Comparison of ENCODE assay signal across 14 cellular contexts in the genomic region with DNA sequence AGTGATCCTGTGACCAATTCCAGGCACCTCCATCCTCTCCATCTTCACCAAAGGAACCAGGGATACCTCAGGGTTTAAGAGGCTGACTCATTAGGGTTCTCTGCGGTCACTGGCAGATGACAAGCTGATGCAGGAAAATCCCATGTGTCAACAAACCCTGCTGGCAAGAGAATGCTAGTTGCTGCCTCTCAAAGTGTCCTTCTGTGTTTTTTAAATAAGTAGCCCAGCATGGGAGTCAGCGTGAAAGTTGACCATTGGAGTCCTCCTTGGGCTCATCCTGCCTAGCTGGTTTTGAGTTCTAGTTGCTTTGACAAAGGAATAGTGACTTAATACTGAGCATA.
DNase-seq lines count a peak whose midpoint lies in the region; ATAC-seq and TF ChIP-seq lines count a peak whose summit lies in the region.
"Had no signal": no experiment of that assay in that cellular context is flagged by ENCODE, and none has a peak within 500 bp of the region (broad histone marks: within the 10 kb centered on the region; RNA-seq: fewer than 3 reads in every experiment).

No MANE protein-coding gene starts in this region.

- H3K36me3 ChIP-seq in esophagus muscularis mucosa: no peaks in the 10 kb centered on the region
- H3K36me3 ChIP-seq in gastrocnemius medialis: no peaks in the 10 kb centered on the region
- H3K36me3 ChIP-seq in stomach: no peaks in the 10 kb centered on the region
- no peaks in the 10 kb centered on the region for H3K36me3 ChIP-seq in aorta (ENCODE audit: control insufficient read depth in 1 of 2, insufficient read depth in 2 of 2, low read length in 1 of 2)
- H3K36me3 ChIP-seq: HAP-1 had no signal

- H3K4me1 ChIP-seq in esophagus muscularis mucosa (peaks cover 7 to 40% (median 37%) of the 10 kb centered on the region in 4 donors), gastrocnemius medialis (no peaks in the 10 kb centered on the region), stomach (peaks cover 0 to 8% (median 0%) of the 10 kb centered on the region in 4 donors), aorta (ENCODE audit: control insufficient read depth in 1 of 2, insufficient read depth in 2 of 2, low read length in 2 of 2) (peaks cover 4 to 17% of the 10 kb centered on the region in 2 donors)

- H3K4me1 Mint-ChIP-seq in activated CD8-positive, alpha-beta memory T cell treated with anti-CD3 and anti-CD28 coated beads, Interleukin-2, amount 10 ng/mL, durations not matched to agents 7 days and 5 days: no peaks in the 10 kb centered on the region
- H3K4me1 Mint-ChIP-seq: CD8-positive, alpha-beta memory T cell had no signal

- in situ Hi-C loops in gastrocnemius medialis (cut with MboI; ENCODE audit: low sequenced_read_pairs in 4 of 4): no loop called here

- H3K4me3 ChIP-seq in esophagus muscularis mucosa: no peak overlapping the region
- no peak overlapping the region for H3K4me3 ChIP-seq in gastrocnemius medialis
- H3K4me3 ChIP-seq in stomach: no peak overlapping the region
- H3K4me3 ChIP-seq in aorta (ENCODE audit: low read length in 2 of 2): no peak overlapping the region
- H3K4me3 ChIP-seq: HAP-1 had no signal

- TF ChIP-seq POLR2A in esophagus muscularis mucosa (IDR thresholded peaks at IDR 0.05; ENCODE audit: low read depth) (no peak), gastrocnemius medialis (IDR thresholded peaks at IDR 0.05) (no peak), stomach (IDR thresholded peaks at IDR 0.05) (no peak)

- intact Hi-C loops in esophagus muscularis mucosa (cut with DNase I): no loop called here
- intact Hi-C loops in gastrocnemius medialis (cut with DNase I; ENCODE audit: low total_unique reads): no loop called here
- intact Hi-C loops in stomach (cut with DNase I; ENCODE audit: low total_unique reads): no loop called here
- intact Hi-C loops in aorta (cut with DNase I): no loop called here

- TF ChIP-seq EP300 in esophagus muscularis mucosa (IDR thresholded peaks at IDR 0.05): no peak
- TF ChIP-seq EP300 in stomach (IDR thresholded peaks at IDR 0.05): no peak

- 91% methylated on average over 2 of the region's 2 CpGs for WGBS in esophagus muscularis mucosa
- 51 to 84% (median 79%) methylated on average over 2 of the region's 2 CpGs for WGBS in stomach, 5 donors
- WGBS in aorta, 2 donors: 87 to 91% methylated on average over 2 of the region's 2 CpGs

- no peaks in the 10 kb centered on the region for H3K9me3 Mint-ChIP-seq in activated CD8-positive, alpha-beta memory T cell treated with anti-CD3 and anti-CD28 coated beads, Interleukin-2, amount 10 ng/mL, durations not matched to agents 7 days and 5 days (ENCODE audit: low read depth)

- H3K36me3 Mint-ChIP-seq in activated CD8-positive, alpha-beta memory T cell treated with anti-CD3 and anti-CD28 coated beads, Interleukin-2, amount 10 ng/mL, durations not matched to agents 7 days and 5 days: no peaks in the 10 kb centered on the region
- H3K36me3 Mint-ChIP-seq: CD8-positive, alpha-beta memory T cell had no signal

- DNase-seq in ELR (ENCODE audit: low read depth) (peak; percentile 49), RKO (ENCODE audit: low spot score) (peak; percentile 7), esophagus muscularis mucosa (ENCODE audit: extremely low spot score) (no peak), gastrocnemius medialis (peak; percentile 9 to 51), stomach (no peak), aorta (no peak), NCI-H526 treated with DMSO at 0.1 percent for 48 hours (lab: John Stamatoyannopoulos, UW) (no peak)
- no peak for DNase-seq in activated CD8-positive, alpha-beta memory T cell treated with anti-CD3 and anti-CD28 coated beads, Interleukin-2, amount 10 ng/mL, durations not matched to agents 7 days and 5 days
- DNase-seq: activated T-cell treated with anti-CD3 and anti-CD28 coated beads for 4 hours; anterior cingulate cortex; CD8-positive, alpha-beta memory T cell; KG1; RPMI8226 had no signal

- no peak overlapping the region for H3K27ac Mint-ChIP-seq in activated CD8-positive, alpha-beta memory T cell treated with anti-CD3 and anti-CD28 coated beads, Interleukin-2, amount 10 ng/mL, durations not matched to agents 7 days and 5 days
- H3K27ac Mint-ChIP-seq: CD8-positive, alpha-beta memory T cell had no signal

- no peak for TF ChIP-seq CTCF in esophagus muscularis mucosa (IDR thresholded peaks at IDR 0.05)
- no peak for TF ChIP-seq CTCF in gastrocnemius medialis (IDR thresholded peaks at IDR 0.05 in 4 of 5, conservative IDR thresholded peaks at IDR 0.05 in 1 of 5)
- no peak for TF ChIP-seq CTCF in stomach (IDR thresholded peaks at IDR 0.05)

- H3K27me3 ChIP-seq in esophagus muscularis mucosa: no peaks in the 10 kb centered on the region
- no peaks in the 10 kb centered on the region for H3K27me3 ChIP-seq in gastrocnemius medialis
- H3K27me3 ChIP-seq in stomach: no peaks in the 10 kb centered on the region
- no peaks in the 10 kb centered on the region for H3K27me3 ChIP-seq in aorta (ENCODE audit: control insufficient read depth in 1 of 2, insufficient read depth in 2 of 2, low read length in 1 of 2)

- H3K27ac ChIP-seq in esophagus muscularis mucosa (replicated peaks in 1 of 4) (peak overlapping the region in 3 of 4 donors; percentile 21 to 54 (median 25)), gastrocnemius medialis (peak overlapping the region in 2 of 4 donors; percentile 58 to 64), stomach (no peak overlapping the region), aorta (ENCODE audit: low read depth in 1 of 2, low read length in 2 of 2) (no peak overlapping the region)

- ATAC-seq in gastrocnemius medialis (peak; percentile 33 to 61), aorta (ENCODE audit: low FRiP score) (no peak)
- ATAC-seq in activated CD8-positive, alpha-beta memory T cell treated with anti-CD3 and anti-CD28 coated beads, Interleukin-2, amount 10 ng/mL, durations not matched to agents 7 days and 5 days: no peak

- no peak overlapping the region for H3K4me3 Mint-ChIP-seq in activated CD8-positive, alpha-beta memory T cell treated with anti-CD3 and anti-CD28 coated beads, Interleukin-2, amount 10 ng/mL, durations not matched to agents 7 days and 5 days
- H3K4me3 Mint-ChIP-seq: CD8-positive, alpha-beta memory T cell had no signal

- H3K27me3 Mint-ChIP-seq in activated CD8-positive, alpha-beta memory T cell treated with anti-CD3 and anti-CD28 coated beads, Interleukin-2, amount 10 ng/mL, durations not matched to agents 7 days and 5 days: peaks cover 5% of the 10 kb centered on the region

- CTCF ChIA-PET in activated CD8-positive, alpha-beta memory T cell treated with anti-CD3 and anti-CD28 coated beads, Interleukin-2, amount 10 ng/mL, durations not matched to agents 7 days and 5 days (lab: Charles Lee): no interaction called here

- no peaks in the 10 kb centered on the region for H3K9me3 ChIP-seq in esophagus muscularis mucosa
- no peaks in the 10 kb centered on the region for H3K9me3 ChIP-seq in gastrocnemius medialis
- no peaks in the 10 kb centered on the region for H3K9me3 ChIP-seq in stomach
- H3K9me3 ChIP-seq in aorta (ENCODE audit: control insufficient read depth, low read length): no peaks in the 10 kb centered on the region
- H3K9me3 ChIP-seq: HAP-1 had no signal

Comparison
In these comparisons a context has a peak if more than half of its experiments do, and no peak if none do; other contexts are left out.
1. DNase-seq: peak in ELR (single experiment), RKO (single experiment) and gastrocnemius medialis (2 of 2); none in esophagus muscularis mucosa (single experiment), stomach (single experiment), aorta (0 of 2), activated CD8-positive, alpha-beta memory T cell treated with anti-CD3 and anti-CD28 coated beads, Interleukin-2, amount 10 ng/mL, durations not matched to agents 7 days and 5 days (single experiment) and NCI-H526 treated with DMSO at 0.1 percent for 48 hours (single experiment).
2. H3K27ac ChIP-seq: peak in esophagus muscularis mucosa (3 of 4); none in stomach (0 of 5) and aorta (0 of 2).
3. ATAC-seq: peak in gastrocnemius medialis (2 of 2); none in aorta (single experiment) and activated CD8-positive, alpha-beta memory T cell treated with anti-CD3 and anti-CD28 coated beads, Interleukin-2, amount 10 ng/mL, durations not matched to agents 7 days and 5 days (single experiment).